1 cellular context compared by ENCODE assay signal in genomic region chr3:147945968-147946519, GRCh38.
TF ChIP-seq lines count a peak whose summit lies in the region.

No MANE protein-coding gene starts in this region.

TF ChIP-seq in H1, 55 proteins besides CTCF, POLR2A, EP300 and RAD21 (continued from another document):
- TF ChIP-seq KDM4A (IDR thresholded peaks at IDR 0.05; ENCODE audit: low read depth, low read length, severe bottlenecking) (no peak), SIRT6 (IDR thresholded peaks at IDR 0.05; ENCODE audit: low read length) (no peak), MAFK (IDR thresholded peaks at IDR 0.05; ENCODE audit: low read depth, low read length) (no peak), SRF (IDR thresholded peaks at IDR 0.05; ENCODE audit: low read depth, low read length) (no peak), CEBPB (IDR thresholded peaks at IDR 0.05; ENCODE audit: low read depth, low read length) (0 out of 2 replicates have a peak, but pooled peaks have one; percentile 5)
